ENCODE assay signal across 22 cellular contexts in genomic region chr5:157216395-157217142, GRCh38. TPM values are rescaled to one million over a fixed set of nuclear protein-coding genes. Genes with fewer than 3 reads are reported as not detected.
DNase-seq lines count a peak whose midpoint lies in the region; ATAC-seq and TF ChIP-seq lines count a peak whose summit lies in the region.
"Had no signal": no experiment of that assay in that cellular context is flagged by ENCODE, and none has a peak within 500 bp of the region (broad histone marks: within the 10 kb centered on the region; RNA-seq: fewer than 3 reads in every experiment).

No MANE protein-coding gene starts in this region.

- H3K27ac ChIP-seq in OCI-LY7 (ENCODE audit: low read depth, low read length, poor library complexity, severe bottlenecking) (no peak overlapping the region), GM23338 (ENCODE audit: low read depth) (no peak overlapping the region), endodermal cell (ENCODE audit: low read depth, low read length) (no peak overlapping the region)
- H3K27ac ChIP-seq: breast epithelium, gastroesophageal sphincter, HL-60, neutrophil, thyroid gland, VCaP had no signal

- POLR2A ChIA-PET in OCI-LY7 (lab: Charles Lee) = interaction anchor here (1.2 to 1.8 kb wide), 2 partner anchors 25 to 36 kb away, joined by 4 to 6 read pairs; partner anchors contain the start of gene ITK
- POLR2A ChIA-PET in activated naive CD8-positive, alpha-beta T cell treated with anti-CD3 and anti-CD28 coated beads, Interleukin-2, amount 10 ng/mL, durations not matched to agents 7 days and 5 days (lab: Charles Lee) = interaction anchor here (1.1 to 6.5 kb wide), 15 partner anchors 8 to 74 kb away, joined by 3 to 65 read pairs (median 7); partner anchors contain the start of gene MED7

- no peaks in the 10 kb centered on the region for H3K9me3 Mint-ChIP-seq in activated T-cell treated with anti-CD3 and anti-CD28 coated beads, Interleukin-2, amount 50 U/mL, for 4 hours
- H3K9me3 Mint-ChIP-seq in activated naive CD8-positive, alpha-beta T cell treated with anti-CD3 and anti-CD28 coated beads, Interleukin-2, amount 10 ng/mL, durations not matched to agents 7 days and 5 days = no peaks in the 10 kb centered on the region
- no peaks in the 10 kb centered on the region for H3K9me3 Mint-ChIP-seq in stimulated activated memory B cell treated with anti-CD40 and anti-IgM and Interleukin-4, amounts not matched to agents 10 μg/mL and 1 μg/mL and 100 μg/mL, for 72 hours
- no peaks in the 10 kb centered on the region for H3K9me3 Mint-ChIP-seq in GM23338
- H3K9me3 Mint-ChIP-seq in endodermal cell = no peaks in the 10 kb centered on the region
- H3K9me3 Mint-ChIP-seq: dendritic cell treated with granulocyte-macrophage colony-stimulating factor and Interleukin-4, amounts not matched to agents 40 ng/mL and 50 ng/mL, for 4 days had no signal

- BruUV-seq in OCI-LY7 (replicated peaks; lab: Mats Ljungman, UMichigan) = no TSS peak

- no peaks in the 10 kb centered on the region for H3K27me3 Mint-ChIP-seq in activated T-cell treated with anti-CD3 and anti-CD28 coated beads, Interleukin-2, amount 50 U/mL, for 4 hours (ENCODE audit: low read depth)
- H3K27me3 Mint-ChIP-seq in activated naive CD8-positive, alpha-beta T cell treated with anti-CD3 and anti-CD28 coated beads, Interleukin-2, amount 10 ng/mL, durations not matched to agents 7 days and 5 days = no peaks in the 10 kb centered on the region
- no peaks in the 10 kb centered on the region for H3K27me3 Mint-ChIP-seq in stimulated activated memory B cell treated with anti-CD40 and anti-IgM and Interleukin-4, amounts not matched to agents 10 μg/mL and 1 μg/mL and 100 μg/mL, for 72 hours
- H3K27me3 Mint-ChIP-seq in GM23338 (ENCODE audit: insufficient read depth, low read depth, poor library complexity) (no peaks in the 10 kb centered on the region), endodermal cell (ENCODE audit: insufficient read depth) (no peaks in the 10 kb centered on the region)

- H3K9me3 ChIP-seq in OCI-LY7 (ENCODE audit: low read length) (no peaks in the 10 kb centered on the region), endodermal cell (ENCODE audit: control insufficient read depth, low read length) (no peaks in the 10 kb centered on the region)
- H3K9me3 ChIP-seq: breast epithelium, gastroesophageal sphincter, neutrophil, thyroid gland had no signal

- no peak overlapping the region for H3K4me2 ChIP-seq in OCI-LY7 (ENCODE audit: low read length)
- no peak overlapping the region for H3K4me2 ChIP-seq in GM23338

- no peaks in the 10 kb centered on the region for H4K20me1 ChIP-seq in OCI-LY7 (ENCODE audit: insufficient read depth, low read length)
- H4K20me1 ChIP-seq in GM23338 (replicated peaks; ENCODE audit: insufficient read depth) = no peaks in the 10 kb centered on the region

- no peaks in the 10 kb centered on the region for H3K27me3 ChIP-seq in GM23338 (ENCODE audit: insufficient read depth)
- no peaks in the 10 kb centered on the region for H3K27me3 ChIP-seq in endodermal cell (ENCODE audit: control insufficient read depth, insufficient read depth, low read length, poor library complexity, severe bottlenecking)
- H3K27me3 ChIP-seq: breast epithelium, gastroesophageal sphincter, neutrophil, thyroid gland had no signal

- ATAC-seq in activated T-cell treated with anti-CD3 and anti-CD28 coated beads, Interleukin-2, amount 50 U/mL, for 4 hours = no peak
- ATAC-seq in activated naive CD8-positive, alpha-beta T cell treated with anti-CD3 and anti-CD28 coated beads, Interleukin-2, amount 10 ng/mL, durations not matched to agents 7 days and 5 days (ENCODE audit: low read depth) = no peak
- ATAC-seq in stimulated activated memory B cell treated with anti-CD40 and anti-IgM and Interleukin-4, amounts not matched to agents 10 μg/mL and 1 μg/mL and 100 μg/mL, for 72 hours = peak; percentile 18
- no peak for ATAC-seq in GM23338
- ATAC-seq: gastroesophageal sphincter had no signal

- H3K36me3 ChIP-seq in OCI-LY7 (ENCODE audit: insufficient read depth, low read length) = no peaks in the 10 kb centered on the region
- H3K36me3 ChIP-seq in GM23338 (ENCODE audit: insufficient read depth) = no peaks in the 10 kb centered on the region
- H3K36me3 ChIP-seq in endodermal cell (ENCODE audit: control insufficient read depth, insufficient read depth, low read length) = no peaks in the 10 kb centered on the region
- H3K36me3 ChIP-seq: breast epithelium, gastroesophageal sphincter, neutrophil, thyroid gland had no signal

- no peaks in the 10 kb centered on the region for H3F3A ChIP-seq in GM23338 (replicated peaks; ENCODE audit: low read depth)

- peak overlapping the region; percentile 99 for H3K27ac Mint-ChIP-seq in activated naive CD8-positive, alpha-beta T cell treated with anti-CD3 and anti-CD28 coated beads, Interleukin-2, amount 10 ng/mL, durations not matched to agents 7 days and 5 days
- no peak overlapping the region for H3K27ac Mint-ChIP-seq in stimulated activated memory B cell treated with anti-CD40 and anti-IgM and Interleukin-4, amounts not matched to agents 10 μg/mL and 1 μg/mL and 100 μg/mL, for 72 hours
- H3K27ac Mint-ChIP-seq in GM23338 = no peak overlapping the region
- no peak overlapping the region for H3K27ac Mint-ChIP-seq in endodermal cell
- H3K27ac Mint-ChIP-seq: dendritic cell treated with granulocyte-macrophage colony-stimulating factor and Interleukin-4, amounts not matched to agents 40 ng/mL and 50 ng/mL, for 4 days had no signal

- no peak overlapping the region for H3K4me3 ChIP-seq in OCI-LY7 (ENCODE audit: low read depth, low read length, poor library complexity, severe bottlenecking)
- no peak overlapping the region for H3K4me3 ChIP-seq in GM23338
- no peak overlapping the region for H3K4me3 ChIP-seq in endodermal cell (ENCODE audit: low read length)
- H3K4me3 ChIP-seq: breast epithelium, gastroesophageal sphincter, thyroid gland had no signal

- peaks cover 18% of the 10 kb centered on the region for H3K4me1 ChIP-seq in OCI-LY7 (ENCODE audit: insufficient read depth, low read length, poor library complexity, severe bottlenecking)
- H3K4me1 ChIP-seq in GM23338 (ENCODE audit: insufficient read depth) = no peaks in the 10 kb centered on the region
- no peaks in the 10 kb centered on the region for H3K4me1 ChIP-seq in endodermal cell (ENCODE audit: control insufficient read depth, insufficient read depth, low read length)
- H3K4me1 ChIP-seq: breast epithelium, thyroid gland had no signal

- WGBS in endodermal cell (ENCODE audit: insufficient coverage in 1 of 2, insufficient read length in 1 of 2), 2 experiments = 93 to 96% methylated on average over 4 to 6 of the region's 6 CpGs

- no peaks in the 10 kb centered on the region for H3K79me2 ChIP-seq in OCI-LY7 (ENCODE audit: insufficient read depth, low read depth, low read length)
- H3K79me2 ChIP-seq in GM23338 (replicated peaks; ENCODE audit: insufficient read depth) = no peaks in the 10 kb centered on the region

- intact Hi-C loops in OCI-LY7 (cut with micrococcal nuclease; ENCODE audit: unreplicated experiment) = no loop called here

- DNase-seq in activated T-cell treated with anti-CD3 and anti-CD28 coated beads, Interleukin-2, amount 50 U/mL, for 4 hours = no peak
- no peak for DNase-seq in activated T-cell treated with anti-CD3 and anti-CD28 coated beads, Interleukin-2, amount 50 U/mL, for 48 hours
- DNase-seq in OCI-LY7 (ENCODE audit: low spot score) (no peak), GM23338 (ENCODE audit: low spot score) (no peak), endodermal cell (no peak), kidney tubule cell (ENCODE audit: low spot score) (no peak)
- no peak for DNase-seq in activated naive CD8-positive, alpha-beta T cell treated with anti-CD3 and anti-CD28 coated beads, Interleukin-2, amount 10 ng/mL, durations not matched to agents 7 days and 5 days
- DNase-seq: DMS79 treated with DMSO at 0.1 percent for 48 hours, H7, IMR-90, NCI-H187, thyroid gland had no signal

- peak overlapping the region; percentile 85 for H2AFZ ChIP-seq in OCI-LY7 (ENCODE audit: low read length)
- no peak overlapping the region for H2AFZ ChIP-seq in GM23338

- H3K4me3 Mint-ChIP-seq in activated T-cell treated with anti-CD3 and anti-CD28 coated beads, Interleukin-2, amount 50 U/mL, for 4 hours = peak overlapping the region; percentile 52
- H3K4me3 Mint-ChIP-seq in activated naive CD8-positive, alpha-beta T cell treated with anti-CD3 and anti-CD28 coated beads, Interleukin-2, amount 10 ng/mL, durations not matched to agents 7 days and 5 days = peak overlapping the region; percentile 83
- H3K4me3 Mint-ChIP-seq in stimulated activated memory B cell treated with anti-CD40 and anti-IgM and Interleukin-4, amounts not matched to agents 10 μg/mL and 1 μg/mL and 100 μg/mL, for 72 hours = no peak overlapping the region
- H3K4me3 Mint-ChIP-seq in GM23338 (no peak overlapping the region), endodermal cell (no peak overlapping the region)
- H3K4me3 Mint-ChIP-seq: dendritic cell treated with granulocyte-macrophage colony-stimulating factor and Interleukin-4, amounts not matched to agents 40 ng/mL and 50 ng/mL, for 4 days had no signal

- peaks cover 95% of the 10 kb centered on the region for H3K4me1 Mint-ChIP-seq in activated T-cell treated with anti-CD3 and anti-CD28 coated beads, Interleukin-2, amount 50 U/mL, for 4 hours (ENCODE audit: low read depth)
- peaks cover 88% of the 10 kb centered on the region for H3K4me1 Mint-ChIP-seq in activated naive CD8-positive, alpha-beta T cell treated with anti-CD3 and anti-CD28 coated beads, Interleukin-2, amount 10 ng/mL, durations not matched to agents 7 days and 5 days
- peaks cover 54% of the 10 kb centered on the region for H3K4me1 Mint-ChIP-seq in stimulated activated memory B cell treated with anti-CD40 and anti-IgM and Interleukin-4, amounts not matched to agents 10 μg/mL and 1 μg/mL and 100 μg/mL, for 72 hours
- H3K4me1 Mint-ChIP-seq in GM23338 = peaks cover 5% of the 10 kb centered on the region; the same call in 2 of the 3 replicates
- no peaks in the 10 kb centered on the region for H3K4me1 Mint-ChIP-seq in endodermal cell

- peaks cover 89% of the 10 kb centered on the region for H3K36me3 Mint-ChIP-seq in activated T-cell treated with anti-CD3 and anti-CD28 coated beads, Interleukin-2, amount 50 U/mL, for 4 hours (ENCODE audit: insufficient read depth)
- peaks cover 74% of the 10 kb centered on the region for H3K36me3 Mint-ChIP-seq in activated naive CD8-positive, alpha-beta T cell treated with anti-CD3 and anti-CD28 coated beads, Interleukin-2, amount 10 ng/mL, durations not matched to agents 7 days and 5 days
- H3K36me3 Mint-ChIP-seq in stimulated activated memory B cell treated with anti-CD40 and anti-IgM and Interleukin-4, amounts not matched to agents 10 μg/mL and 1 μg/mL and 100 μg/mL, for 72 hours = no peaks in the 10 kb centered on the region
- no peaks in the 10 kb centered on the region for H3K36me3 Mint-ChIP-seq in GM23338 (ENCODE audit: low read depth)
- no peaks in the 10 kb centered on the region for H3K36me3 Mint-ChIP-seq in endodermal cell (ENCODE audit: low read depth)

- no peak overlapping the region for H3K9ac ChIP-seq in endodermal cell (ENCODE audit: extremely low read depth, low read length, poor library complexity, severe bottlenecking)

- TF ChIP-seq CTCF in OCI-LY7 (conservative IDR thresholded peaks at IDR 0.05; ENCODE audit: low read length) = no peak
- no peak for TF ChIP-seq CTCF in GM23338 (conservative IDR thresholded peaks at IDR 0.05; ENCODE audit: low read depth in 2 of 2)
- TF ChIP-seq CTCF in endodermal cell (conservative IDR thresholded peaks at IDR 0.05) = no peak

- H3K9me2 ChIP-seq in OCI-LY7 (ENCODE audit: insufficient read depth, low read length) (no peaks in the 10 kb centered on the region), GM23338 (ENCODE audit: insufficient read depth) (no peaks in the 10 kb centered on the region)

- CTCF ChIA-PET in OCI-LY7 (lab: Charles Lee; ENCODE audit: unreplicated experiment) = interaction anchor here (1.0 kb wide), 1 partner anchor 9 kb away, joined by 3 read pairs; no protein-coding TSS in a partner anchor

RNA-seq across cellular contexts. Expression of gene ITK, which starts 35.9 kb away (rescaled TPM):
- total RNA-seq in activated T-cell treated with anti-CD3 and anti-CD28 coated beads, Interleukin-2, amount 50 U/mL, for 4 hours = 100 to 1,000 TPM; 227 to 260 (median 249) TPM
- total RNA-seq in OCI-LY7 (2014; rRNA removed; shearing (Covaris generic)) = 0.05 TPM in 1 of 2 replicates, not detected in the other
- total RNA-seq in OCI-LY7 (2022) (not detected in 2 replicates), endodermal cell (under 1 TPM; 0.31 to 0.38 TPM)
- 100 to 1,000 TPM; 313 to 324 TPM for total RNA-seq in activated naive CD8-positive, alpha-beta T cell treated with anti-CD3 and anti-CD28 coated beads, Interleukin-2, amount 10 ng/mL, durations not matched to agents 7 days and 5 days
- total RNA-seq in GM23338 (2014; rRNA removed; shearing (Covaris generic)) = not detected in 2 replicates
- 0.08 TPM in 1 of 2 replicates, not detected in the other for polyA plus RNA-seq in GM23338 (2016; fragmentation: Nextera tagmentation; extraction: Ambion mirVana)
- not detected for polyA plus RNA-seq in endodermal cell (2013, experiment 1 of 2)
- 0.08 TPM for polyA plus RNA-seq in endodermal cell (2013, experiment 2 of 2)
- total RNA-seq: A673, epithelial cell of proximal tubule, IMR-90 had no signal
- polyA plus RNA-seq: IMR-90 had no signal

RNA-seq across cellular contexts. Expression of gene CYFIP2, which starts 49.4 kb away (rescaled TPM):
- total RNA-seq in activated T-cell treated with anti-CD3 and anti-CD28 coated beads, Interleukin-2, amount 50 U/mL, for 4 hours = 100 to 1,000 TPM; 160 to 191 (median 175) TPM
- total RNA-seq in OCI-LY7 (2014; rRNA removed; shearing (Covaris generic)) = 221 and 258 TPM in 2 replicates
- total RNA-seq in OCI-LY7 (2022) = 419 and 461 TPM in 2 replicates
- total RNA-seq in activated naive CD8-positive, alpha-beta T cell treated with anti-CD3 and anti-CD28 coated beads, Interleukin-2, amount 10 ng/mL, durations not matched to agents 7 days and 5 days = 100 to 1,000 TPM; 458 to 480 TPM
- total RNA-seq in GM23338 (2014; rRNA removed; shearing (Covaris generic)) = 78.4 and 98.4 TPM in 2 replicates
- polyA plus RNA-seq in GM23338 (2016; fragmentation: Nextera tagmentation; extraction: Ambion mirVana) = 54.1 and 58.9 TPM in 2 replicates
- 10 to 100 TPM; 29.3 to 33.4 TPM for total RNA-seq in endodermal cell
- polyA plus RNA-seq in endodermal cell (2013, experiment 1 of 2) = 66.8 TPM
- polyA plus RNA-seq in endodermal cell (2013, experiment 2 of 2) = 55.2 TPM

RNA-seq across cellular contexts. Expression of gene GARIN3, which starts 50.5 kb away (rescaled TPM):
- under 1 TPM; 0.18 to 0.25 (median 0.22) TPM for total RNA-seq in activated T-cell treated with anti-CD3 and anti-CD28 coated beads, Interleukin-2, amount 50 U/mL, for 4 hours
- total RNA-seq in OCI-LY7 (2014; rRNA removed; shearing (Covaris generic)) = not detected in 2 replicates
- total RNA-seq in OCI-LY7 (2022) = not detected in 2 replicates
- not detected for total RNA-seq in activated naive CD8-positive, alpha-beta T cell treated with anti-CD3 and anti-CD28 coated beads, Interleukin-2, amount 10 ng/mL, durations not matched to agents 7 days and 5 days
- not detected in 2 replicates for total RNA-seq in GM23338 (2014; rRNA removed; shearing (Covaris generic))
- not detected in 2 replicates for polyA plus RNA-seq in GM23338 (2016; fragmentation: Nextera tagmentation; extraction: Ambion mirVana)
- total RNA-seq in endodermal cell = not detected
- polyA plus RNA-seq in endodermal cell (2013, experiment 1 of 2) = not detected
- not detected for polyA plus RNA-seq in endodermal cell (2013, experiment 2 of 2)
- total RNA-seq: A673, breast epithelium, epithelial cell of proximal tubule, gastroesophageal sphincter, H7, IMR-90, renal cortical epithelial cell, thyroid gland had no signal
- polyA plus RNA-seq: IMR-90 had no signal

Comparison
In these comparisons a context has a peak if more than half of its experiments do, and no peak if none do; other contexts are left out.
1. H3K4me3 Mint-ChIP-seq: peak in activated T-cell treated with anti-CD3 and anti-CD28 coated beads, Interleukin-2, amount 50 U/mL, for 4 hours (single experiment) and activated naive CD8-positive, alpha-beta T cell treated with anti-CD3 and anti-CD28 coated beads, Interleukin-2, amount 10 ng/mL, durations not matched to agents 7 days and 5 days (single experiment); none in stimulated activated memory B cell treated with anti-CD40 and anti-IgM and Interleukin-4, amounts not matched to agents 10 μg/mL and 1 μg/mL and 100 μg/mL, for 72 hours (single experiment), GM23338 (single experiment) and endodermal cell (single experiment).
2. RNA of gene ITK, which starts 35.9 kb away (total RNA-seq): 313 to 324 TPM in activated naive CD8-positive, alpha-beta T cell treated with anti-CD3 and anti-CD28 coated beads, Interleukin-2, amount 10 ng/mL, durations not matched to agents 7 days and 5 days and 227 to 260 TPM in activated T-cell treated with anti-CD3 and anti-CD28 coated beads, Interleukin-2, amount 50 U/mL, for 4 hours; 0.31 to 0.38 TPM in endodermal cell, 0.05 TPM in OCI-LY7 and not detected in GM23338; every median in the first group is over 100 times any median in the second.